29 cellular contexts compared by ENCODE assay signal in genomic region chr5:54553659-54554207, GRCh38. TPM values are rescaled to one million over a fixed set of nuclear protein-coding genes. Genes with fewer than 3 reads are reported as not detected.
DNase-seq lines count a peak whose midpoint lies in the region; ATAC-seq and TF ChIP-seq lines count a peak whose summit lies in the region.
"Had no signal": no experiment of that assay in that cellular context is flagged by ENCODE, and none has a peak within 500 bp of the region (broad histone marks: within the 10 kb centered on the region; RNA-seq: fewer than 3 reads in every experiment).

No MANE protein-coding gene starts in this region.

- no peaks in the 10 kb centered on the region for H3K27me3 Mint-ChIP-seq in central memory CD8-positive, alpha-beta T cell
- H3K27me3 Mint-ChIP-seq in endothelial cell (ENCODE audit: unreplicated experiment): peaks cover 8% of the 10 kb centered on the region
- H3K27me3 Mint-ChIP-seq: activated T-helper 17 cell treated with anti-CD3 and anti-CD28 coated beads, Interleukin-2, amount 50 U/mL, for 72 hours; naive B cell; stimulated activated naive B cell treated with anti-CD40 and anti-IgM and Interleukin-4, amounts not matched to agents 10 μg/mL and 1 μg/mL and 100 μg/mL, for 72 hours had no signal

- POLR2A ChIA-PET in IMR-90 (lab: Charles Lee; ENCODE audit: unreplicated experiment): no interaction called here

- CTCF ChIA-PET in IMR-90 (lab: Yijun Ruan, JAX): no interaction called here

- no peak overlapping the region for H2BK15ac ChIP-seq in IMR-90 (ENCODE audit: low read depth, low read length)

- H2AFZ ChIP-seq in IMR-90 (replicated peaks; ENCODE audit: low read length, poor library complexity): no peak overlapping the region

- no peak for TF ChIP-seq CTCF in IMR-90 (conservative IDR thresholded peaks at IDR 0.05; ENCODE audit: low read depth, low read length)
- no peak for TF ChIP-seq CTCF in endothelial cell (IDR thresholded peaks at IDR 0.05; ENCODE audit: unreplicated experiment)
- TF ChIP-seq CTCF in testis (IDR thresholded peaks at IDR 0.05): no peak

- H3K9ac ChIP-seq in IMR-90 (ENCODE audit: low read depth, low read length): no peak overlapping the region
- H3K9ac ChIP-seq: BLaER1 treated with 17β-estradiol and CSF1 and Interleukin-3, amounts not matched to agents 10 nM and 100 nM had no signal

- H2AK9ac ChIP-seq in IMR-90 (replicated peaks; ENCODE audit: low read depth, low read length, poor library complexity): no peak overlapping the region

- H3K27me3 ChIP-seq in IMR-90 (ENCODE audit: control insufficient read depth, insufficient read depth, low read length) (no peaks in the 10 kb centered on the region), testis (no peaks in the 10 kb centered on the region)
- H3K27me3 ChIP-seq: BLaER1 treated with 17β-estradiol and CSF1 and Interleukin-3, amounts not matched to agents 10 nM and 100 nM; esophagus squamous epithelium; gastroesophageal sphincter; SJCRH30 had no signal

- H2BK120ac ChIP-seq in IMR-90 (ENCODE audit: low read depth, low read length): no peak overlapping the region

- H3K4me3 ChIP-seq in IMR-90 (ENCODE audit: insufficient read depth, low read depth, low read length): no peak overlapping the region
- no peak overlapping the region for H3K4me3 ChIP-seq in testis
- H3K4me3 ChIP-seq: BLaER1 treated with 17β-estradiol and CSF1 and Interleukin-3, amounts not matched to agents 10 nM and 100 nM; esophagus squamous epithelium; gastroesophageal sphincter; SJCRH30 had no signal

- H3K36me3 Mint-ChIP-seq in central memory CD8-positive, alpha-beta T cell (ENCODE audit: insufficient read depth): no peaks in the 10 kb centered on the region
- H3K36me3 Mint-ChIP-seq in endothelial cell (ENCODE audit: low read depth, unreplicated experiment): no peaks in the 10 kb centered on the region

- H3K9me1 ChIP-seq in IMR-90 (ENCODE audit: insufficient read depth, low read length): peaks cover 20% of the 10 kb centered on the region

- H3K36me3 ChIP-seq in IMR-90 (ENCODE audit: control insufficient read depth, insufficient read depth, low read length) (peaks cover 32% of the 10 kb centered on the region; the same call in 1 of the 2 replicates), testis (ENCODE audit: low read depth, missing control alignments) (no peaks in the 10 kb centered on the region)
- H3K36me3 ChIP-seq: SJCRH30 had no signal

- no peak for TF ChIP-seq POLR2A in IMR-90 (IDR thresholded peaks at IDR 0.05; ENCODE audit: low read depth, low read length)
- TF ChIP-seq POLR2A in testis (IDR thresholded peaks at IDR 0.05): no peak

- no peak overlapping the region for H2BK20ac ChIP-seq in IMR-90 (ENCODE audit: low read depth, low read length)

- intact Hi-C loops in IMR-90 (cut with micrococcal nuclease) (no loop called here), testis (cut with DNase I; ENCODE audit: low total_unique reads) (no loop called here)

- TF ChIP-seq RAD21 in IMR-90 (IDR thresholded peaks at IDR 0.05; ENCODE audit: low read length): no peak

- dilution Hi-C loops in IMR-90 (cut with HindIII; ENCODE audit: low sequenced_read_pairs, unreplicated experiment): no loop called here

- 75% methylated on average over 2 of the region's 4 CpGs; no CpG with 5 or more reads in 1 of the 2 experiments for WGBS in IMR-90 (ENCODE audit: extremely low coverage in 2 of 2, insufficient read length in 1 of 2), 2 experiments
- 87 to 92% methylated on average over 4 of the region's 4 CpGs for WGBS in testis, 2 donors

- H2BK5ac ChIP-seq in IMR-90 (ENCODE audit: low read depth, low read length, poor library complexity, severe bottlenecking): no peak overlapping the region

- H4K8ac ChIP-seq in IMR-90 (ENCODE audit: low read depth in 2 of 2, low read length in 2 of 2): no peak overlapping the region

- H3K9me3 Mint-ChIP-seq in central memory CD8-positive, alpha-beta T cell: no peaks in the 10 kb centered on the region
- no peaks in the 10 kb centered on the region for H3K9me3 Mint-ChIP-seq in endothelial cell (ENCODE audit: unreplicated experiment)
- H3K9me3 Mint-ChIP-seq: activated naive CD4-positive, alpha-beta T cell treated with anti-CD3 and anti-CD28 coated beads, Interleukin-2, amount 50 U/mL, for 72 hours; activated T-helper 17 cell treated with anti-CD3 and anti-CD28 coated beads, Interleukin-2, amount 50 U/mL, for 72 hours; stimulated activated naive B cell treated with anti-CD40 and anti-IgM and Interleukin-4, amounts not matched to agents 10 μg/mL and 1 μg/mL and 100 μg/mL, for 72 hours; T-helper 2 cell treated with Interferon-gamma antibody and Interleukin-4, amounts not matched to agents 5 μg/mL and 100 μg/mL, for 36 hours had no signal

- no peak overlapping the region for H3K56ac ChIP-seq in IMR-90 (ENCODE audit: extremely low read depth, insufficient read depth, low read length)

- H3K27ac ChIP-seq in IMR-90 (ENCODE audit: insufficient read depth, low read length) (no peak overlapping the region), testis (no peak overlapping the region)
- H3K27ac ChIP-seq: BLaER1 treated with 17β-estradiol and CSF1 and Interleukin-3, amounts not matched to agents 10 nM and 100 nM; esophagus squamous epithelium; gastroesophageal sphincter; SJCRH30 had no signal

- H3K18ac ChIP-seq in IMR-90 (ENCODE audit: low read depth, low read length): no peak overlapping the region

- no peak overlapping the region for H3K4me2 ChIP-seq in IMR-90 (ENCODE audit: low read depth, low read length)
- H3K4me2 ChIP-seq: BLaER1 treated with 17β-estradiol and CSF1 and Interleukin-3, amounts not matched to agents 10 nM and 100 nM had no signal

- H3K23ac ChIP-seq in IMR-90 (ENCODE audit: low read depth, low read length): 0 out of 2 replicates have a peak overlapping the region, but pooled peaks have one; percentile 15

- peaks cover 15% of the 10 kb centered on the region; the same call in 1 of the 2 replicates for H4K20me1 ChIP-seq in IMR-90 (ENCODE audit: insufficient read depth, low read length)

- no peak overlapping the region for H3K4ac ChIP-seq in IMR-90 (ENCODE audit: low read depth, low read length)

- H3K79me1 ChIP-seq in IMR-90 (ENCODE audit: low read depth in 1 of 2, low read length in 2 of 2): peaks cover 24 to 61% of the 10 kb centered on the region in 2 experiments

- no peak overlapping the region for H3K14ac ChIP-seq in IMR-90 (replicated peaks; ENCODE audit: low read depth, low read length)

- ATAC-seq in IMR-90 (ENCODE audit: low read depth): no peak
- ATAC-seq in central memory CD8-positive, alpha-beta T cell (replicated peaks; ENCODE audit: extremely low read depth, poor library complexity, severe bottlenecking): no peak
- no peak for ATAC-seq in HG03045 (IDR thresholded peaks at IDR 0.05; ENCODE audit: unreplicated experiment)
- ATAC-seq: activated naive CD4-positive, alpha-beta T cell treated with anti-CD3 and anti-CD28 coated beads, Interleukin-2, amount 50 U/mL, for 72 hours; activated T-helper 17 cell treated with anti-CD3 and anti-CD28 coated beads, Interleukin-2, amount 50 U/mL, for 72 hours; gastroesophageal sphincter; Panc1; stimulated activated naive B cell treated with anti-CD40 and anti-IgM and Interleukin-4, amounts not matched to agents 10 μg/mL and 1 μg/mL and 100 μg/mL, for 72 hours had no signal

- peaks cover 1% of the 10 kb centered on the region for H3K4me1 ChIP-seq in IMR-90 (ENCODE audit: control insufficient read depth, insufficient read depth, low read length)
- no peaks in the 10 kb centered on the region for H3K4me1 ChIP-seq in testis
- H3K4me1 ChIP-seq: gastroesophageal sphincter had no signal

- H4K5ac ChIP-seq in IMR-90 (ENCODE audit: low read depth, low read length): no peak overlapping the region

- peak overlapping the region; percentile 2; the same call in 1 of the 2 replicates for H4K91ac ChIP-seq in IMR-90 (ENCODE audit: insufficient read depth, low read depth, low read length)

- no peak overlapping the region for H3K4me3 Mint-ChIP-seq in central memory CD8-positive, alpha-beta T cell
- H3K4me3 Mint-ChIP-seq in endothelial cell (ENCODE audit: unreplicated experiment): no peak overlapping the region
- H3K4me3 Mint-ChIP-seq: activated T-helper 17 cell treated with anti-CD3 and anti-CD28 coated beads, Interleukin-2, amount 50 U/mL, for 72 hours; naive B cell; stimulated activated naive B cell treated with anti-CD40 and anti-IgM and Interleukin-4, amounts not matched to agents 10 μg/mL and 1 μg/mL and 100 μg/mL, for 72 hours; T-helper 2 cell treated with Interferon-gamma antibody and Interleukin-4, amounts not matched to agents 5 μg/mL and 100 μg/mL, for 36 hours had no signal

- in situ Hi-C loops in IMR-90 (cut with MboI; ENCODE audit: low sequenced_read_pairs): no loop called here

- peak overlapping the region; percentile 29 for H3K27ac Mint-ChIP-seq in central memory CD8-positive, alpha-beta T cell (ENCODE audit: low read depth)
- H3K27ac Mint-ChIP-seq in endothelial cell (ENCODE audit: unreplicated experiment): no peak overlapping the region
- H3K27ac Mint-ChIP-seq: activated naive CD4-positive, alpha-beta T cell treated with anti-CD3 and anti-CD28 coated beads, Interleukin-2, amount 50 U/mL, for 72 hours; activated T-helper 17 cell treated with anti-CD3 and anti-CD28 coated beads, Interleukin-2, amount 50 U/mL, for 72 hours; stimulated activated naive B cell treated with anti-CD40 and anti-IgM and Interleukin-4, amounts not matched to agents 10 μg/mL and 1 μg/mL and 100 μg/mL, for 72 hours; T-helper 2 cell treated with Interferon-gamma antibody and Interleukin-4, amounts not matched to agents 5 μg/mL and 100 μg/mL, for 36 hours had no signal

- BruUV-seq in IMR-90 (replicated peaks; lab: Mats Ljungman, UMichigan): no TSS peak

- H3K9me3 ChIP-seq in IMR-90 (ENCODE audit: control insufficient read depth, insufficient read depth, low read length): no peaks in the 10 kb centered on the region
- H3K9me3 ChIP-seq in testis: no peaks in the 10 kb centered on the region
- H3K9me3 ChIP-seq: BLaER1 treated with 17β-estradiol and CSF1 and Interleukin-3, amounts not matched to agents 10 nM and 100 nM; Caco-2; esophagus squamous epithelium; gastroesophageal sphincter; SJCRH30 had no signal

- DNase-seq in IMR-90 (no peak), hypothalamus (lab: John Stamatoyannopoulos, UW) (peak in 36 of 51 donors; percentile 11 to 88 (median 52)), pons (ENCODE audit: low spot score) (peak; percentile 98), iPS-NIHi11 (ENCODE audit: low spot score) (no peak), endothelial cell (ENCODE audit: low spot score) (no peak), testis (no peak)
- DNase-seq in central memory CD8-positive, alpha-beta T cell (ENCODE audit: low spot score in 2 of 2): no peak
- DNase-seq: activated CD8-positive, alpha-beta memory T cell treated with anti-CD3 and anti-CD28 coated beads, Interleukin-2, amount 50 U/mL, for 4 hours; Caco-2; DMS79 treated with DMSO at 0.1 percent for 48 hours; effector CD4-positive, alpha-beta T cell; esophagus squamous epithelium; kidney glomerular epithelial cell; mesendoderm; naive B cell; NCI-H1694; NCI-H2171; NCI-H526; SJCRH30; stimulated activated CD4-positive, alpha-beta T cell treated with anti-CD3 and anti-CD28 coated beads, Interleukin-12 subunit alpha, Interleukin-12 subunit beta, amount 100 ng/mL, for 4 hours; stimulated activated CD4-positive, alpha-beta T cell treated with anti-CD3 and anti-CD28 coated beads, Interleukin-4, amount 100 ng/mL, for 24 hours; stimulated activated naive B cell treated with anti-CD40 and anti-IgM and Interleukin-4, amounts not matched to agents 10 μg/mL and 1 μg/mL and 100 μg/mL, for 72 hours had no signal

- no peak overlapping the region for H2AK5ac ChIP-seq in IMR-90 (ENCODE audit: low read depth, low read length)

- H3K4me1 Mint-ChIP-seq in central memory CD8-positive, alpha-beta T cell: peaks cover 32% of the 10 kb centered on the region
- H3K4me1 Mint-ChIP-seq in endothelial cell (ENCODE audit: unreplicated experiment): no peaks in the 10 kb centered on the region
- H3K4me1 Mint-ChIP-seq: activated T-helper 17 cell treated with anti-CD3 and anti-CD28 coated beads, Interleukin-2, amount 50 U/mL, for 72 hours had no signal

RNA-seq across cellular contexts. Expression of gene SNX18, which starts 36.2 kb away (rescaled TPM):
- total RNA-seq in IMR-90 (2012; rRNA removed) (50.0 and 67.8 TPM in 2 replicates), endothelial cell (ENCODE audit: unreplicated experiment) (22.3 TPM), testis (10 to 100 TPM; 71.9 to 99.7 TPM)
- polyA plus RNA-seq in IMR-90 (2012; rRNA removed) (31.2 and 40.1 TPM in 2 replicates), testis (ENCODE audit: insufficient read depth, low read depth, low replicate concordance) (17.5 TPM)
- polyA plus RNA-seq in IMR-90 (2012; cell fraction: cytosol; rRNA removed): 33.9 and 66.4 TPM in 2 replicates
- 17.8 and 42.7 TPM in 2 replicates for polyA plus RNA-seq in IMR-90 (2012; cell fraction: nucleus; rRNA removed; ENCODE audit: low replicate concordance)

Comparison
In these comparisons a context has a peak if more than half of its experiments do, and no peak if none do; other contexts are left out.
1. DNase-seq: peak in hypothalamus (36 of 51) and pons (single experiment); none in IMR-90 (single experiment), central memory CD8-positive, alpha-beta T cell (0 of 2), iPS-NIHi11 (single experiment), endothelial cell (single experiment) and testis (single experiment).